In the genomic region with DNA sequence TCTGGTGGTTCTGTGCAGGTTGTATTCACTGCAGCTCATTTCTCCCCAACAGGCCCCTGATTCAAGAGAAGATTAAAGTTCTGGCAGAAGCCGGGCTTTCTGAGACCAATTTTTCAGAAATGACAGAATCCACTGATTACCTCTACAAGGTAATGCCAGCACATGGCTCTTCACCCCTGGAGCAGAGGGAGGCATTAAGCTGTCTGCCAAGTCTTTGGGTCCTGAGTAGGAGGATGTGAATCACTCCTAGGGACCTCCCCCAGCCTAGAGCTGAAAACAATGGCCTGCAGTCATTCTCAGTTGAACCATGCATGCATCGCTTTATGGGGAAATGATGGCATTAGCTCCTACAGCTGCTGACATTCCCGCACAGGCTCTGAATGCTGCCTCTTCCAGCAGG, we compare ENCODE assay signal across 9 cellular contexts. TPM values are rescaled to one million over a fixed set of nuclear protein-coding genes. Genes with fewer than 3 reads are reported as not detected.
DNase-seq lines count a peak whose midpoint lies in the region; ATAC-seq, FAIRE-seq and TF ChIP-seq lines count a peak whose summit lies in the region.
"Had no signal": no experiment of that assay in that cellular context is flagged by ENCODE, and none has a peak within 500 bp of the region (broad histone marks: within the 10 kb centered on the region; RNA-seq: fewer than 3 reads in every experiment).

No MANE protein-coding gene starts in this region.

- no peak for ATAC-seq in HG03520 (IDR thresholded peaks at IDR 0.05; ENCODE audit: unreplicated experiment)
- ATAC-seq: mucosa of descending colon had no signal

- DNase-seq in COLO829 (ENCODE audit: low spot score) (peak; percentile 96), Kasumi-1 (lab: John Stamatoyannopoulos, UW) (peak; percentile 15 to 32), choroid plexus epithelial cell (ENCODE audit: low read depth) (peak; percentile 61), non-pigmented ciliary epithelial cell (ENCODE audit: low read depth) (peak; percentile 61), hippocampal formation (lab: John Stamatoyannopoulos, UW) (no peak), NCI-H2029 (lab: John Stamatoyannopoulos, UW) (no peak), kidney (no peak)
- DNase-seq: mucosa of descending colon had no signal

- H3K36me3 ChIP-seq in kidney (ENCODE audit: control insufficient read depth in 1 of 2, insufficient read depth in 2 of 2, low read length in 2 of 2): peaks cover 8 to 13% of the 10 kb centered on the region in 2 donors

- H3K9me3 ChIP-seq in kidney (ENCODE audit: control insufficient read depth in 1 of 2, low read length in 2 of 2): no peaks in the 10 kb centered on the region
- H3K9me3 ChIP-seq: mucosa of descending colon had no signal

- no peaks in the 10 kb centered on the region for H3K4me1 ChIP-seq in kidney (ENCODE audit: control insufficient read depth in 1 of 2, insufficient read depth in 1 of 2, low read depth in 1 of 2, low read length in 2 of 2)

- intact Hi-C loops in kidney (cut with DNase I): no loop called here

- no peak overlapping the region for H3K27ac ChIP-seq in kidney (ENCODE audit: low read depth in 2 of 2, low read length in 2 of 2)

- TF ChIP-seq CTCF in choroid plexus epithelial cell (conservative IDR thresholded peaks at IDR 0.05; ENCODE audit: low read depth, low read length) (no peak), kidney (IDR thresholded peaks at IDR 0.05; ENCODE audit: borderline replicate concordance, extremely low read depth, insufficient read depth) (no peak)

- H3K4me3 ChIP-seq in choroid plexus epithelial cell (ENCODE audit: low read depth, low read length): no peak overlapping the region
- H3K4me3 ChIP-seq in kidney (ENCODE audit: low read length in 2 of 2): no peak overlapping the region
- H3K4me3 ChIP-seq: mucosa of descending colon had no signal

- no peak for FAIRE-seq in kidney (lab: Jason Lieb, UNC)

- no peak overlapping the region for H3K9ac ChIP-seq in kidney (ENCODE audit: low read length in 2 of 2)

RNA-seq across cellular contexts. Expression of gene RPL37A, which starts 20.5 kb away (rescaled TPM):
- 1,810 TPM for total RNA-seq in kidney
- polyA plus RNA-seq in kidney (ENCODE audit: insufficient read depth, low read depth, low replicate concordance): 4,316 TPM

Comparison
In these comparisons a context has a peak if more than half of its experiments do, and no peak if none do; other contexts are left out.
1. DNase-seq: peak in COLO829 (single experiment), Kasumi-1 (2 of 2), choroid plexus epithelial cell (single experiment) and non-pigmented ciliary epithelial cell (single experiment); none in hippocampal formation (0 of 2), NCI-H2029 (single experiment) and kidney (single experiment).